Comparison of ENCODE assay signal across 27 cellular contexts in genomic region chr19:33441828-33442227, GRCh38.
DNase-seq lines count a peak whose midpoint lies in the region; ATAC-seq, FAIRE-seq and TF ChIP-seq lines count a peak whose summit lies in the region.
"Had no signal": no experiment of that assay in that cellular context is flagged by ENCODE, and none has a peak within 500 bp of the region (broad histone marks: within the 10 kb centered on the region; RNA-seq: fewer than 3 reads in every experiment).

No MANE protein-coding gene starts in this region.

- no TSS peak for BruUV-seq in HepG2 (replicated peaks; lab: Mats Ljungman, UMichigan)

- H3K4me3 ChIP-seq in right atrium auricular region, result no peak overlapping the region
- H3K4me3 ChIP-seq in HepG2 (replicated peaks in 1 of 3; ENCODE audit: insufficient read depth in 1 of 3, low read depth in 2 of 3, low read length in 3 of 3), result no peak overlapping the region
- H3K4me3 ChIP-seq: BLaER1 treated with 17β-estradiol and CSF1 and Interleukin-3, amounts not matched to agents 10 nM and 100 nM; HAP-1; SK-N-MC had no signal

- in situ Hi-C loops in HepG2 (cut with HindIII; ENCODE audit: extremely low pct_ligation_motif_present, low pct_unique_long_range_greater_than_20kb), result no loop called here

- no peaks in the 10 kb centered on the region for H3K79me2 ChIP-seq in HepG2 (ENCODE audit: insufficient read depth, low read length)

- no peaks in the 10 kb centered on the region for H3K27me3 ChIP-seq in right atrium auricular region
- no peaks in the 10 kb centered on the region for H3K27me3 ChIP-seq in HepG2 (ENCODE audit: control insufficient read depth in 1 of 2, insufficient read depth in 2 of 2, low read length in 2 of 2)
- H3K27me3 ChIP-seq: BLaER1 treated with 17β-estradiol and CSF1 and Interleukin-3, amounts not matched to agents 10 nM and 100 nM had no signal

- TF ChIP-seq POLR2A in HepG2 (IDR thresholded peaks at IDR 0.05; ENCODE audit: insufficient read depth in 1 of 2, low read depth in 2 of 2, low read length in 2 of 2), result no peak

- H3K36me3 ChIP-seq in right atrium auricular region (no peaks in the 10 kb centered on the region), HepG2 (replicated peaks in 1 of 2; ENCODE audit: control insufficient read depth in 1 of 2, insufficient read depth in 2 of 2, low read length in 2 of 2) (no peaks in the 10 kb centered on the region)
- H3K36me3 ChIP-seq: HAP-1 had no signal

- TF ChIP-seq CTCF in right atrium auricular region (IDR thresholded peaks at IDR 0.05) (no peak), HepG2 (CRISPR knock-in tag; IDR thresholded peaks at IDR 0.05) (no peak)

- no peak overlapping the region for H3K4me2 ChIP-seq in HepG2 (ENCODE audit: low read depth, low read length)
- H3K4me2 ChIP-seq: BLaER1 treated with 17β-estradiol and CSF1 and Interleukin-3, amounts not matched to agents 10 nM and 100 nM had no signal

- H3K9me3 Mint-ChIP-seq in activated CD4-positive, alpha-beta memory T cell treated with anti-CD3 and anti-CD28 coated beads for 36 hours, result no peaks in the 10 kb centered on the region
- H3K9me3 Mint-ChIP-seq: CD4-positive, alpha-beta T cell; HFFc6 had no signal

- no peaks in the 10 kb centered on the region for H3K4me1 Mint-ChIP-seq in activated CD4-positive, alpha-beta memory T cell treated with anti-CD3 and anti-CD28 coated beads for 36 hours (ENCODE audit: low read depth)

- H3K4me1 ChIP-seq in right atrium auricular region, result no peaks in the 10 kb centered on the region
- peaks cover 7% of the 10 kb centered on the region; the same call in 1 of the 2 replicates for H3K4me1 ChIP-seq in HepG2 (ENCODE audit: insufficient read depth, low read length)
- H3K4me1 ChIP-seq: HAP-1 had no signal

- ATAC-seq in left cardiac atrium (no peak), HepG2 (no peak), sciatic nerve (no peak), GM18867 (IDR thresholded peaks at IDR 0.05; ENCODE audit: unreplicated experiment) (no peak)
- ATAC-seq: Panc1 had no signal

- H3K4me3 Mint-ChIP-seq in activated CD4-positive, alpha-beta memory T cell treated with anti-CD3 and anti-CD28 coated beads for 36 hours, result no peak overlapping the region
- H3K4me3 Mint-ChIP-seq: CD4-positive, alpha-beta T cell; HFFc6 had no signal

- H4K20me1 ChIP-seq in HepG2 (ENCODE audit: insufficient read depth, low read length), result no peaks in the 10 kb centered on the region

- FAIRE-seq in HepG2 (lab: Jason Lieb, UNC), result no peak
- FAIRE-seq: A204.1, G401.6 had no signal

- POLR2A ChIA-PET in HepG2 (lab: Yijun Ruan, JAX), result no interaction called here
- POLR2A ChIA-PET in activated CD4-positive, alpha-beta memory T cell treated with anti-CD3 and anti-CD28 coated beads for 36 hours (lab: Charles Lee), result no interaction called here

- no peaks in the 10 kb centered on the region for H3K27me3 Mint-ChIP-seq in activated CD4-positive, alpha-beta memory T cell treated with anti-CD3 and anti-CD28 coated beads for 36 hours
- H3K27me3 Mint-ChIP-seq: CD4-positive, alpha-beta T cell had no signal

- H3K27ac Mint-ChIP-seq in activated CD4-positive, alpha-beta memory T cell treated with anti-CD3 and anti-CD28 coated beads for 36 hours, result no peak overlapping the region
- H3K27ac Mint-ChIP-seq: CD4-positive, alpha-beta T cell; HFFc6 had no signal

- no peak overlapping the region for H3K9ac ChIP-seq in HepG2 (ENCODE audit: insufficient read depth, low read depth, low read length)
- H3K9ac ChIP-seq: BLaER1 treated with 17β-estradiol and CSF1 and Interleukin-3, amounts not matched to agents 10 nM and 100 nM had no signal

- H3K27ac ChIP-seq in right atrium auricular region, result no peak overlapping the region
- H3K27ac ChIP-seq in HepG2 (ENCODE audit: extremely low read length, insufficient read depth, low read length), result no peak overlapping the region
- H3K27ac ChIP-seq: BLaER1 treated with 17β-estradiol and CSF1 and Interleukin-3, amounts not matched to agents 10 nM and 100 nM; SK-N-MC had no signal

- H2AFZ ChIP-seq in HepG2 (ENCODE audit: low read length), result no peak overlapping the region

- no peak for TF ChIP-seq EP300 in HepG2 (IDR thresholded peaks at IDR 0.05; ENCODE audit: low read depth in 2 of 2, low read length in 2 of 2)
- no peak for TF ChIP-seq EP300 in HepG2 (CRISPR knock-in tag; IDR thresholded peaks at IDR 0.05; ENCODE audit: borderline replicate concordance)

- intact Hi-C loops in left cardiac atrium (cut with DNase I), result no loop called here
- intact Hi-C loops in HepG2 (cut with micrococcal nuclease; ENCODE audit: unreplicated experiment), result no loop called here
- intact Hi-C loops in sciatic nerve (cut with DNase I), result no loop called here
- intact Hi-C loops in activated CD4-positive, alpha-beta memory T cell treated with anti-CD3 and anti-CD28 coated beads for 36 hours (cut with micrococcal nuclease), result no loop called here

- DNase-seq in left cardiac atrium, result peak; percentile 3
- no peak for DNase-seq in right atrium auricular region (ENCODE audit: low spot score)
- no peak for DNase-seq in HepG2 (ENCODE audit: low spot score)
- peak; percentile 31 for DNase-seq in sciatic nerve (ENCODE audit: low spot score)
- no peak for DNase-seq in COR-L47 (lab: John Stamatoyannopoulos, UW)
- no peak for DNase-seq in activated CD4-positive, alpha-beta memory T cell treated with anti-CD3 and anti-CD28 coated beads for 36 hours
- DNase-seq: AML-193; CD4-positive, alpha-beta T cell; DMS53; GOT3; HFFc6; IMR-90; KG1; MM.1S; NCI-H1417 treated with DMSO at 0.1 percent for 48 hours; NCI-H1694 treated with DMSO at 0.1 percent for 48 hours; NCI-H2081; NCI-H2227 treated with DMSO at 0.1 percent for 48 hours; NCI-H69; SIG-M5 had no signal

- no peaks in the 10 kb centered on the region for H3K36me3 Mint-ChIP-seq in activated CD4-positive, alpha-beta memory T cell treated with anti-CD3 and anti-CD28 coated beads for 36 hours

- TF ChIP-seq RAD21 in HepG2 (CRISPR knock-in tag; IDR thresholded peaks at IDR 0.05), result no peak

- CTCF ChIA-PET in HepG2 (lab: Yijun Ruan, JAX; ENCODE audit: low intra/inter-chr PET ratio, low total read pairs), result no interaction called here
- CTCF ChIA-PET in activated CD4-positive, alpha-beta memory T cell treated with anti-CD3 and anti-CD28 coated beads for 36 hours (lab: Charles Lee), result interaction anchor here (0.7 kb wide), 1 partner anchor 11 kb away, joined by 3 read pairs; no protein-coding TSS in a partner anchor

- H3K9me3 ChIP-seq in right atrium auricular region, result no peaks in the 10 kb centered on the region
- no peaks in the 10 kb centered on the region for H3K9me3 ChIP-seq in HepG2 (ENCODE audit: low read length)
- H3K9me3 ChIP-seq: BLaER1 treated with 17β-estradiol and CSF1 and Interleukin-3, amounts not matched to agents 10 nM and 100 nM; HAP-1 had no signal

- 72% methylated on average over 2 of the region's 3 CpGs for WGBS in HepG2 (ENCODE audit: low lambda C conversion rate)

TF ChIP-seq in HepG2, 621 proteins besides CTCF, POLR2A, EP300 and RAD21 (continues in another document):
- TF ChIP-seq ZNF234 (CRISPR knock-in tag; conservative IDR thresholded peaks at IDR 0.05) (no peak), HNF4G (IDR thresholded peaks at IDR 0.05; ENCODE audit: borderline replicate concordance, low read depth, low read length) (0 out of 2 replicates have a peak, but pooled peaks have one; percentile 7), HNF4G (CRISPR knock-in tag; IDR thresholded peaks at IDR 0.05; ENCODE audit: borderline replicate concordance, low read depth) (no peak), ZNF629 (CRISPR knock-in tag; conservative IDR thresholded peaks at IDR 0.05) (0 out of 2 replicates have a peak, but pooled peaks have one; percentile 55), U2AF2 (IDR thresholded peaks at IDR 0.05; ENCODE audit: low read depth, low read length) (no peak), NFIC (IDR thresholded peaks at IDR 0.05; ENCODE audit: low read length) (no peak), TEF (CRISPR knock-in tag; IDR thresholded peaks at IDR 0.05) (no peak), ZNF574 (CRISPR knock-in tag; IDR thresholded peaks at IDR 0.05) (no peak), TAF1 (CRISPR knock-in tag; IDR thresholded peaks at IDR 0.05) (no peak), PPARG (CRISPR knock-in tag; conservative IDR thresholded peaks at IDR 0.05) (no peak), ZFAT (CRISPR knock-in tag; conservative IDR thresholded peaks at IDR 0.05) (no peak), ZSCAN12 (CRISPR knock-in tag; IDR thresholded peaks at IDR 0.05) (no peak), IRF9 (CRISPR knock-in tag; IDR thresholded peaks at IDR 0.05; ENCODE audit: borderline replicate concordance) (no peak)

Comparison
In these comparisons a context has a peak if more than half of its experiments do, and no peak if none do; other contexts are left out.
1. DNase-seq: peak in left cardiac atrium (single experiment) and sciatic nerve (single experiment); none in right atrium auricular region (single experiment), HepG2 (single experiment), COR-L47 (single experiment) and activated CD4-positive, alpha-beta memory T cell treated with anti-CD3 and anti-CD28 coated beads for 36 hours (single experiment).